In genomic region chr7:74606101-74606908, GRCh38 we compare ENCODE assay signal across 8 cellular contexts. TPM values are rescaled to one million over a fixed set of nuclear protein-coding genes. Genes with fewer than 3 reads are reported as not detected.
DNase-seq lines count a peak whose midpoint lies in the region; TF ChIP-seq lines count a peak whose summit lies in the region.

No MANE protein-coding gene starts in this region.

- H3K4me1 Mint-ChIP-seq in activated CD4-positive, alpha-beta T cell treated with anti-CD3 and anti-CD28 coated beads, Interleukin-2, amount 10 ng/mL, durations not matched to agents 24 days and 14 days: peaks cover 9% of the 10 kb centered on the region
- H3K4me1 Mint-ChIP-seq in dendritic cell treated with granulocyte-macrophage colony-stimulating factor and Interleukin-4, amounts not matched to agents 40 ng/mL and 50 ng/mL, for 4 days (ENCODE audit: low read depth): peaks cover 42% of the 10 kb centered on the region

- no peaks in the 10 kb centered on the region for H3K79me2 ChIP-seq in Karpas-422 (ENCODE audit: low read length)

- intact Hi-C loops in activated CD4-positive, alpha-beta T cell treated with anti-CD3 and anti-CD28 coated beads, Interleukin-2, amount 10 ng/mL, durations not matched to agents 24 days and 14 days (cut with micrococcal nuclease): no loop called here
- intact Hi-C loops in dendritic cell treated with granulocyte-macrophage colony-stimulating factor and Interleukin-4, amounts not matched to agents 40 ng/mL and 50 ng/mL, for 4 days (cut with micrococcal nuclease): no loop called here

- no peaks in the 10 kb centered on the region for H3K36me3 Mint-ChIP-seq in activated CD4-positive, alpha-beta T cell treated with anti-CD3 and anti-CD28 coated beads, Interleukin-2, amount 10 ng/mL, durations not matched to agents 24 days and 14 days (ENCODE audit: low read depth)
- H3K36me3 Mint-ChIP-seq in dendritic cell treated with granulocyte-macrophage colony-stimulating factor and Interleukin-4, amounts not matched to agents 40 ng/mL and 50 ng/mL, for 4 days (ENCODE audit: low read depth): no peaks in the 10 kb centered on the region

- peak overlapping the region; percentile 76 for H3K4me3 Mint-ChIP-seq in activated CD4-positive, alpha-beta T cell treated with anti-CD3 and anti-CD28 coated beads, Interleukin-2, amount 10 ng/mL, durations not matched to agents 24 days and 14 days
- peak overlapping the region; percentile 80 for H3K4me3 Mint-ChIP-seq in dendritic cell treated with granulocyte-macrophage colony-stimulating factor and Interleukin-4, amounts not matched to agents 40 ng/mL and 50 ng/mL, for 4 days

- H3K27me3 ChIP-seq in Karpas-422 (ENCODE audit: low read length): no peaks in the 10 kb centered on the region

- peak overlapping the region; percentile 61 for H3K4me2 ChIP-seq in Karpas-422 (ENCODE audit: low read depth, low read length, poor library complexity, severe bottlenecking)

- peaks cover 10% of the 10 kb centered on the region for H3K4me1 ChIP-seq in Karpas-422 (ENCODE audit: low read length)

- H3K4me3 ChIP-seq in Karpas-422 (ENCODE audit: low read length): peak overlapping the region; percentile 56; the same call in 1 of the 2 replicates

- no peak overlapping the region for H3K27ac ChIP-seq in Karpas-422 (ENCODE audit: low read length)

- peaks cover 6% of the 10 kb centered on the region for H3K27me3 Mint-ChIP-seq in activated CD4-positive, alpha-beta T cell treated with anti-CD3 and anti-CD28 coated beads, Interleukin-2, amount 10 ng/mL, durations not matched to agents 24 days and 14 days
- peaks cover 15% of the 10 kb centered on the region for H3K27me3 Mint-ChIP-seq in dendritic cell treated with granulocyte-macrophage colony-stimulating factor and Interleukin-4, amounts not matched to agents 40 ng/mL and 50 ng/mL, for 4 days

- no peaks in the 10 kb centered on the region for H4K20me1 ChIP-seq in Karpas-422 (ENCODE audit: insufficient read depth, low read depth, low read length)

- H3K27ac Mint-ChIP-seq in activated CD4-positive, alpha-beta T cell treated with anti-CD3 and anti-CD28 coated beads, Interleukin-2, amount 10 ng/mL, durations not matched to agents 24 days and 14 days: no peak overlapping the region
- peak overlapping the region; percentile 72 for H3K27ac Mint-ChIP-seq in dendritic cell treated with granulocyte-macrophage colony-stimulating factor and Interleukin-4, amounts not matched to agents 40 ng/mL and 50 ng/mL, for 4 days

- H3K9me2 ChIP-seq in Karpas-422 (replicated peaks; ENCODE audit: insufficient read depth, low read length): no peaks in the 10 kb centered on the region

- TF ChIP-seq CTCF in GM12873 (IDR thresholded peaks at IDR 0.05; ENCODE audit: insufficient read depth, low read depth, low read length, missing control alignments): peak; percentile 19

- peak; percentile 61 for DNase-seq in Karpas-422
- peak; percentile 77 for DNase-seq in activated CD4-positive, alpha-beta T cell treated with anti-CD3 and anti-CD28 coated beads, Interleukin-2, amount 10 ng/mL, durations not matched to agents 24 days and 14 days
- DNase-seq in medulla oblongata (ENCODE audit: extremely low spot score): peak; percentile 43
- peak; percentile 8 to 20 for DNase-seq in stimulated activated CD8-positive, alpha-beta memory T cell treated with anti-CD3 and anti-CD28 coated beads, Interleukin-7, amount 100 ng/mL, for 48 hours (ENCODE audit: extremely low read depth in 1 of 2, low read depth in 1 of 2)
- no peak for DNase-seq in NCI-H774 (lab: John Stamatoyannopoulos, UW)
- DNase-seq in NCI-H128 (lab: John Stamatoyannopoulos, UW; ENCODE audit: unreplicated experiment): no peak

- H3K9me3 Mint-ChIP-seq in activated CD4-positive, alpha-beta T cell treated with anti-CD3 and anti-CD28 coated beads, Interleukin-2, amount 10 ng/mL, durations not matched to agents 24 days and 14 days: no peaks in the 10 kb centered on the region
- no peaks in the 10 kb centered on the region for H3K9me3 Mint-ChIP-seq in dendritic cell treated with granulocyte-macrophage colony-stimulating factor and Interleukin-4, amounts not matched to agents 40 ng/mL and 50 ng/mL, for 4 days

- no peaks in the 10 kb centered on the region for H3K9me3 ChIP-seq in Karpas-422 (ENCODE audit: low read length)

- no peaks in the 10 kb centered on the region for H3K36me3 ChIP-seq in Karpas-422 (ENCODE audit: insufficient read depth, low read length)

- peak overlapping the region; percentile 63 for H3K9ac ChIP-seq in Karpas-422 (ENCODE audit: low read length)

- H2AFZ ChIP-seq in Karpas-422 (ENCODE audit: low read length): peak overlapping the region; percentile 77

RNA-seq across cellular contexts. Expression of gene GTF2I, which starts 51.2 kb away (rescaled TPM):
- 130 and 176 TPM in 2 replicates for total RNA-seq in Karpas-422 (2014; rRNA removed; shearing (Covaris generic); ENCODE audit: low replicate concordance)
- 185 and 189 TPM in 2 replicates for total RNA-seq in activated CD4-positive, alpha-beta T cell treated with anti-CD3 and anti-CD28 coated beads, Interleukin-2, amount 10 ng/mL, durations not matched to agents 24 days and 14 days

Comparison
In these comparisons a context has a peak if more than half of its experiments do, and no peak if none do; other contexts are left out.
1. DNase-seq: peak in Karpas-422 (single experiment), activated CD4-positive, alpha-beta T cell treated with anti-CD3 and anti-CD28 coated beads, Interleukin-2, amount 10 ng/mL, durations not matched to agents 24 days and 14 days (single experiment), medulla oblongata (single experiment) and stimulated activated CD8-positive, alpha-beta memory T cell treated with anti-CD3 and anti-CD28 coated beads, Interleukin-7, amount 100 ng/mL, for 48 hours (2 of 2); none in NCI-H774 (single experiment) and NCI-H128 (single experiment).